ENCODE assay signal across 2 cellular contexts in genomic region chr6:69663215-69663614, GRCh38.
TF ChIP-seq lines count a peak whose summit lies in the region.

No MANE protein-coding gene starts in this region.

TF ChIP-seq in GM12878, 131 proteins besides CTCF, POLR2A, EP300 and RAD21 (continued from another document):
- TF ChIP-seq SKIL (IDR thresholded peaks at IDR 0.05; ENCODE audit: low read depth, poor library complexity, severe bottlenecking): no peak
- no peak for TF ChIP-seq WRNIP1 (IDR thresholded peaks at IDR 0.05; ENCODE audit: borderline replicate concordance, low read depth, low read length)
- TF ChIP-seq HDGF (IDR thresholded peaks at IDR 0.05): no peak
- peak; percentile 24; the same call in 1 of the 2 replicates for TF ChIP-seq CREM (IDR thresholded peaks at IDR 0.05; ENCODE audit: low read depth)
- TF ChIP-seq SPI1 (IDR thresholded peaks at IDR 0.05; ENCODE audit: borderline replicate concordance, insufficient read depth, low read depth, low read length): 0 out of 2 replicates have a peak, but pooled peaks have one; percentile 7

TF ChIP-seq in WTC11, 78 proteins besides CTCF, POLR2A, EP300 and RAD21 (continued from another document):
- no peak for TF ChIP-seq AR (CRISPR knock-in tag; IDR thresholded peaks at IDR 0.05)
- TF ChIP-seq ZMAT4 (CRISPR knock-in tag; IDR thresholded peaks at IDR 0.05): no peak
- TF ChIP-seq SOX15 (CRISPR knock-in tag; IDR thresholded peaks at IDR 0.05): no peak
- TF ChIP-seq CBFB (CRISPR knock-in tag; IDR thresholded peaks at IDR 0.05; ENCODE audit: low read depth): no peak
- no peak for TF ChIP-seq ZSCAN18 (CRISPR knock-in tag; IDR thresholded peaks at IDR 0.05)
- no peak for TF ChIP-seq ETV6 (CRISPR knock-in tag; IDR thresholded peaks at IDR 0.05)
- TF ChIP-seq ATF6 (CRISPR knock-in tag; IDR thresholded peaks at IDR 0.05): no peak
- TF ChIP-seq CREM (CRISPR knock-in tag; IDR thresholded peaks at IDR 0.05): no peak
- no peak for TF ChIP-seq ZNF423 (CRISPR knock-in tag; IDR thresholded peaks at IDR 0.05)
- no peak for TF ChIP-seq IRF2 (CRISPR knock-in tag; IDR thresholded peaks at IDR 0.05; ENCODE audit: borderline replicate concordance, low read depth)
- no peak for TF ChIP-seq STAT6 (CRISPR knock-in tag; conservative IDR thresholded peaks at IDR 0.05; ENCODE audit: low read depth)
- no peak for TF ChIP-seq ZNF416 (CRISPR knock-in tag; IDR thresholded peaks at IDR 0.05)
- TF ChIP-seq ZNF219 (CRISPR knock-in tag; IDR thresholded peaks at IDR 0.05; ENCODE audit: borderline replicate concordance): no peak
- no peak for TF ChIP-seq IRF1 (CRISPR knock-in tag; IDR thresholded peaks at IDR 0.05)
